Comparison of ENCODE assay signal across 9 cellular contexts in genomic region chr22:19174106-19175025, GRCh38. TPM values are rescaled to one million over a fixed set of nuclear protein-coding genes. Genes with fewer than 3 reads are reported as not detected.
DNase-seq lines count a peak whose midpoint lies in the region; ATAC-seq and TF ChIP-seq lines count a peak whose summit lies in the region.
"Had no signal": no experiment of that assay in that cellular context is flagged by ENCODE, and none has a peak within 500 bp of the region (broad histone marks: within the 10 kb centered on the region; RNA-seq: fewer than 3 reads in every experiment).

No MANE protein-coding gene starts in this region.

- peak overlapping the region; percentile 74 for H3K27ac ChIP-seq in SU-DHL-6 (ENCODE audit: low read depth, low read length)
- H3K27ac ChIP-seq in right cardiac atrium (ENCODE audit: low read length), result no peak overlapping the region
- peak overlapping the region in 1 of 2 donors; percentile 30 for H3K27ac ChIP-seq in aorta (ENCODE audit: low read depth in 1 of 2, low read length in 2 of 2)
- H3K27ac ChIP-seq in lower lobe of right lung, result no peak overlapping the region

- TF ChIP-seq CTCF in SU-DHL-6 (IDR thresholded peaks at IDR 0.05; ENCODE audit: insufficient read depth, low read length, poor library complexity, severe bottlenecking) (no peak), lower lobe of right lung (IDR thresholded peaks at IDR 0.05) (no peak)

- H4K20me1 ChIP-seq in SU-DHL-6 (ENCODE audit: low read depth, low read length), result no peaks in the 10 kb centered on the region

- peaks cover 28% of the 10 kb centered on the region for H3K4me1 Mint-ChIP-seq in activated naive CD8-positive, alpha-beta T cell (ENCODE audit: low read depth)
- H3K4me1 Mint-ChIP-seq in activated naive CD8-positive, alpha-beta T cell treated with anti-CD3 and anti-CD28 coated beads for 36 hours, result peaks cover 25% of the 10 kb centered on the region

- ATAC-seq in right cardiac atrium (no peak), aorta (ENCODE audit: low FRiP score) (no peak), GM21619 (IDR thresholded peaks at IDR 0.05; ENCODE audit: unreplicated experiment) (no peak), lower lobe of right lung (no peak)

- intact Hi-C loops in right cardiac atrium (cut with DNase I), result loop anchor here in 1 of 4 donors (5.0 kb wide), 1 partner anchor 118 kb away; the partner anchor contains the start of gene CLTCL1
- intact Hi-C loops in aorta (cut with DNase I), result loop anchor here (5.0 kb wide), 3 partner anchors 258 to 958 kb away; partner anchors contain the start of genes HIRA (in 1 of the 2), MRPL40 (in 1 of the 2) and ZDHHC8 (in 1 of the 2)
- intact Hi-C loops in lower lobe of right lung (cut with DNase I), result no loop called here

- H3K27me3 Mint-ChIP-seq in activated naive CD8-positive, alpha-beta T cell, result peaks cover 4% of the 10 kb centered on the region
- peaks cover 12% of the 10 kb centered on the region for H3K27me3 Mint-ChIP-seq in activated naive CD8-positive, alpha-beta T cell treated with anti-CD3 and anti-CD28 coated beads for 36 hours

- no peaks in the 10 kb centered on the region for H3K9me3 Mint-ChIP-seq in activated naive CD8-positive, alpha-beta T cell (ENCODE audit: low read depth)
- no peaks in the 10 kb centered on the region for H3K9me3 Mint-ChIP-seq in activated naive CD8-positive, alpha-beta T cell treated with anti-CD3 and anti-CD28 coated beads for 36 hours

- peak overlapping the region; percentile 98 for H3K4me3 Mint-ChIP-seq in activated naive CD8-positive, alpha-beta T cell
- H3K4me3 Mint-ChIP-seq in activated naive CD8-positive, alpha-beta T cell treated with anti-CD3 and anti-CD28 coated beads for 36 hours, result no peak overlapping the region

- whole genome bisulfite sequencing in right cardiac atrium, result 38% methylated on average over 14 of the region's 14 CpGs
- WGBS in aorta, 2 donors, result 27 to 28% methylated on average over 14 of the region's 14 CpGs

- H3K27me3 ChIP-seq in SU-DHL-6 (ENCODE audit: low read length) (no peaks in the 10 kb centered on the region), right cardiac atrium (ENCODE audit: control insufficient read depth, insufficient read depth) (no peaks in the 10 kb centered on the region), aorta (ENCODE audit: control insufficient read depth in 1 of 2, insufficient read depth in 2 of 2, low read length in 1 of 2) (no peaks in the 10 kb centered on the region), lower lobe of right lung (ENCODE audit: low read depth) (peaks cover 9% of the 10 kb centered on the region)

- no peak overlapping the region for H3K4me3 ChIP-seq in SU-DHL-6 (ENCODE audit: insufficient read depth, low read length, poor library complexity, severe bottlenecking)
- no peak overlapping the region for H3K4me3 ChIP-seq in right cardiac atrium (ENCODE audit: low read length)
- no peak overlapping the region for H3K4me3 ChIP-seq in aorta (ENCODE audit: low read length in 2 of 2)
- no peak overlapping the region for H3K4me3 ChIP-seq in lower lobe of right lung

- H3K9me2 ChIP-seq in SU-DHL-6 (replicated peaks; ENCODE audit: insufficient read depth, low read length), result no peaks in the 10 kb centered on the region

- peak overlapping the region; percentile 97 for H3K9ac ChIP-seq in SU-DHL-6 (ENCODE audit: low read length)

- H3F3A ChIP-seq in SU-DHL-6 (ENCODE audit: insufficient read depth), result no peaks in the 10 kb centered on the region

- no peak for DNase-seq in activated naive CD8-positive, alpha-beta T cell treated with anti-CD3 and anti-CD28 coated beads for 36 hours
- DNase-seq in right cardiac atrium, result peak in 2 of 3 donors; percentile 70 to 72
- DNase-seq in aorta, result peak; percentile 67 to 88
- DNase-seq in lower lobe of right lung, result no peak
- no peak for DNase-seq in OCI-M1 (lab: John Stamatoyannopoulos, UW)
- DNase-seq: stimulated activated CD4-positive, alpha-beta T cell treated with anti-CD3 and anti-CD28 coated beads, Interleukin-4, amount 100 ng/mL, for 1 hour had no signal

- H3K4me1 ChIP-seq in right cardiac atrium (ENCODE audit: control insufficient read depth, insufficient read depth, low read length), result peaks cover 12% of the 10 kb centered on the region
- H3K4me1 ChIP-seq in aorta (ENCODE audit: control insufficient read depth in 1 of 2, insufficient read depth in 2 of 2, low read length in 2 of 2), result no peaks in the 10 kb centered on the region
- H3K4me1 ChIP-seq in lower lobe of right lung, result peaks cover 61% of the 10 kb centered on the region

- H2AFZ ChIP-seq in SU-DHL-6 (ENCODE audit: low read depth, low read length, severe bottlenecking), result no peak overlapping the region

- H3K79me2 ChIP-seq in SU-DHL-6 (ENCODE audit: insufficient read depth, low read length), result peaks cover 24% of the 10 kb centered on the region

- H3K36me3 ChIP-seq in SU-DHL-6 (ENCODE audit: low read length) (no peaks in the 10 kb centered on the region), aorta (ENCODE audit: control insufficient read depth in 1 of 2, insufficient read depth in 2 of 2, low read length in 1 of 2) (no peaks in the 10 kb centered on the region), lower lobe of right lung (peaks cover 13% of the 10 kb centered on the region)

- peak overlapping the region; percentile 91 for H3K4me2 ChIP-seq in SU-DHL-6 (ENCODE audit: low read depth, low read length, poor library complexity, severe bottlenecking)

- H3K36me3 Mint-ChIP-seq in activated naive CD8-positive, alpha-beta T cell, result peaks cover 3% of the 10 kb centered on the region
- peaks cover 17% of the 10 kb centered on the region for H3K36me3 Mint-ChIP-seq in activated naive CD8-positive, alpha-beta T cell treated with anti-CD3 and anti-CD28 coated beads for 36 hours

- H3K27ac Mint-ChIP-seq in activated naive CD8-positive, alpha-beta T cell, result peak overlapping the region; percentile 50
- H3K27ac Mint-ChIP-seq in activated naive CD8-positive, alpha-beta T cell treated with anti-CD3 and anti-CD28 coated beads for 36 hours, result no peak overlapping the region

- no peaks in the 10 kb centered on the region for H3K9me3 ChIP-seq in SU-DHL-6 (ENCODE audit: insufficient read depth, low read length)
- H3K9me3 ChIP-seq in right cardiac atrium (ENCODE audit: control insufficient read depth, low read length), result no peaks in the 10 kb centered on the region
- H3K9me3 ChIP-seq in aorta (ENCODE audit: control insufficient read depth, low read length), result no peaks in the 10 kb centered on the region
- no peaks in the 10 kb centered on the region for H3K9me3 ChIP-seq in lower lobe of right lung

RNA-seq across cellular contexts. Expression of gene SLC25A1, which starts 4.2 kb away (rescaled TPM):
- total RNA-seq in activated naive CD8-positive, alpha-beta T cell treated with anti-CD3 and anti-CD28 coated beads for 36 hours, result 10 to 100 TPM; 47.9 to 53.8 TPM
- total RNA-seq in right cardiac atrium, result 10 to 100 TPM; 11.2 to 25.2 (median 18.6) TPM
- 26.5 TPM for polyA plus RNA-seq in right cardiac atrium
- total RNA-seq in aorta, result 10 to 100 TPM; 45.8 to 51.6 TPM
- 10 to 100 TPM; 36.7 to 49.3 TPM for polyA plus RNA-seq in aorta
- total RNA-seq in lower lobe of right lung, result 50.3 TPM

RNA-seq across cellular contexts. Expression of gene GSC2, which starts 24.3 kb away (rescaled TPM):
- not detected for total RNA-seq in activated naive CD8-positive, alpha-beta T cell treated with anti-CD3 and anti-CD28 coated beads for 36 hours
- total RNA-seq in right cardiac atrium (not detected), aorta (not detected), lower lobe of right lung (not detected)
- polyA plus RNA-seq in right cardiac atrium (not detected), aorta (not detected)

RNA-seq across cellular contexts. Expression of gene ESS2, which starts 29.9 kb away (rescaled TPM):
- 10 to 100 TPM; 16.8 to 18.0 TPM for total RNA-seq in activated naive CD8-positive, alpha-beta T cell treated with anti-CD3 and anti-CD28 coated beads for 36 hours
- total RNA-seq in right cardiac atrium (10 to 100 TPM in 3 of 4 donors, 1 to 10 TPM in 1; 9.3 to 11.1 (median 10.4) TPM), aorta (10 to 100 TPM; 11.9 to 13.0 TPM), lower lobe of right lung (14.0 TPM)
- polyA plus RNA-seq in right cardiac atrium (11.2 TPM), aorta (10 to 100 TPM in 1 of 2 donors, 1 to 10 TPM in 1; 8.3 to 26.9 TPM)

RNA-seq across cellular contexts. Expression of gene TSSK2, which starts 43.3 kb away (rescaled TPM):
- not detected for total RNA-seq in activated naive CD8-positive, alpha-beta T cell treated with anti-CD3 and anti-CD28 coated beads for 36 hours
- total RNA-seq in right cardiac atrium (not detected), aorta (not detected), lower lobe of right lung (not detected)
- polyA plus RNA-seq in right cardiac atrium (0.09 TPM), aorta (under 1 TPM; 0.08 to 0.50 TPM)

RNA-seq across cellular contexts. Expression of gene DGCR2, which starts 52.2 kb away (rescaled TPM):
- 10 to 100 TPM; 20.5 to 22.2 TPM for total RNA-seq in activated naive CD8-positive, alpha-beta T cell treated with anti-CD3 and anti-CD28 coated beads for 36 hours
- total RNA-seq in right cardiac atrium (10 to 100 TPM; 28.9 to 38.8 (median 35.4) TPM), aorta (10 to 100 TPM; 37.0 to 43.5 TPM), lower lobe of right lung (62.9 TPM)
- polyA plus RNA-seq in right cardiac atrium (34.9 TPM), aorta (10 to 100 TPM; 19.7 to 27.4 TPM)

Comparison
In these comparisons a context has a peak if more than half of its experiments do, and no peak if none do; other contexts are left out.
1. DNase-seq: peak in right cardiac atrium (2 of 3) and aorta (2 of 2); none in activated naive CD8-positive, alpha-beta T cell treated with anti-CD3 and anti-CD28 coated beads for 36 hours (single experiment), lower lobe of right lung (single experiment) and OCI-M1 (single experiment).